10 cellular contexts compared by ENCODE assay signal in the genomic region with DNA sequence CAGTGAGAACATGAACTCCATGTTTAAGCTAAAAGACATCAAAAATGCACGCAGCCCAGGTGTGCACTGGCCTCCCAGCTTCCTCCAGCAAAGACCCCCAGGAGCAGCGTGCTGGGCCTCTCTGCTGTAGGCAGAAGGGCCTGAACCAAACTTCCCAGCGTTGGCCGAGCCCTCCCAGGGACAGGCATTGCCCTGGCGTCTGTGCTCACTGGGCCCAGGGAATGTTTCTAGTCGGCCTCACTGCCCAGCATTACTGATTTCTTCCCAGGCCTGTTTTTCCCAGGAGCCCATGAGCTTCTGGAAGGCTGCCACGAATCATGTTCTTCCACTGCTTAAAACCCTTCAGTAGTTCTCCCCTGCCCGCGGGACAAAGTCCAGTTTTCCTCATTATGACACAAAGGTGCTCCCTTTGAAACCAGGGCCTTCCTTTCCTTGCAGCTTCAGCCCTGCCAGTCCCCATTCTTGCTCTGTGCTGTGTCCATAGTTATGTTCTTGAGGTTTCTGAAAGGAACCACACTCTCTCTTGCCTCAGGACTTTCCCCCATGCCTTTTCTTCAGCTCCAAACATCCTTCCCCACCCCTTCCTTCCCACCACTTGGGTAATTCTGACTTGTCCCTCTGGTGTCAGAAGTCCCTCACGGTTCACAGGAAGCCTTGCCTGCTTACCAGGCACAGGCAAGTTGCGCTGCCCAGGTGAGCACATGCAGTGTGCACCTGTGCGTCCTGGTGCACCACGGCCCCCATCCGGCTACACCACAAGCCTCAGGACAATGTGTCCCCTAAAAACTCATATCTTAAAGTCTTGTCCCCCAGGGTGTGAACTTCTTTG.
DNase-seq lines count a peak whose midpoint lies in the region; ATAC-seq and TF ChIP-seq lines count a peak whose summit lies in the region.
"Had no signal": no experiment of that assay in that cellular context is flagged by ENCODE, and none has a peak within 500 bp of the region (broad histone marks: within the 10 kb centered on the region; RNA-seq: fewer than 3 reads in every experiment).

No MANE protein-coding gene starts in this region.

- H3K4me1 ChIP-seq in adipocyte (ENCODE audit: control insufficient read depth, insufficient read depth, low read length) (no peaks in the 10 kb centered on the region), right lobe of liver (peaks cover 0 to 10% (median 0%) of the 10 kb centered on the region in 4 donors), testis (no peaks in the 10 kb centered on the region)

- H3K4me1 Mint-ChIP-seq in activated T-cell treated with anti-CD3 and anti-CD28 coated beads, Interleukin-2, amount 50 U/mL, for 72 hours (ENCODE audit: low read depth): peaks cover 79% of the 10 kb centered on the region

- ATAC-seq in activated T-cell treated with anti-CD3 and anti-CD28 coated beads, Interleukin-2, amount 50 U/mL, for 72 hours (replicated peaks in 1 of 2): no peak
- ATAC-seq in right lobe of liver (peak; percentile 38 to 71 (median 64)), HG03045 (IDR thresholded peaks at IDR 0.05; ENCODE audit: unreplicated experiment) (no peak)

- peak overlapping the region; percentile 54 for H3K9ac ChIP-seq in adipocyte (ENCODE audit: low read length)

- peak overlapping the region; percentile 46 to 56 for H3K4me3 Mint-ChIP-seq in activated T-cell treated with anti-CD3 and anti-CD28 coated beads, Interleukin-2, amount 50 U/mL, for 72 hours

- no peak for DNase-seq in activated T-cell treated with anti-CD3 and anti-CD28 coated beads, Interleukin-2, amount 50 U/mL, for 72 hours
- no peak for DNase-seq in activated T-cell treated with anti-CD3 and anti-CD28 coated beads for 4 hours
- no peak for DNase-seq in adipocyte (ENCODE audit: low read depth)
- DNase-seq in right lobe of liver: peak; percentile 35 to 81 (median 57)
- DNase-seq in testis: peak; percentile 34
- no peak for DNase-seq in NCI-H748 treated with DMSO at 0.1 percent for 48 hours (lab: John Stamatoyannopoulos, UW)
- DNase-seq in foreskin melanocyte: no peak
- DNase-seq: NCI-H1694 treated with DMSO at 0.1 percent for 48 hours had no signal

- H3K9me3 Mint-ChIP-seq in activated T-cell treated with anti-CD3 and anti-CD28 coated beads, Interleukin-2, amount 50 U/mL, for 72 hours: no peaks in the 10 kb centered on the region
- H3K9me3 Mint-ChIP-seq: IgD-negative memory B cell had no signal

- H3K27me3 ChIP-seq in adipocyte (replicated peaks; ENCODE audit: control insufficient read depth, insufficient read depth, low read length): no peaks in the 10 kb centered on the region
- H3K27me3 ChIP-seq in right lobe of liver: no peaks in the 10 kb centered on the region
- no peaks in the 10 kb centered on the region for H3K27me3 ChIP-seq in testis

- H3K4me3 ChIP-seq in adipocyte (ENCODE audit: low read length) (no peak overlapping the region), right lobe of liver (no peak overlapping the region), testis (no peak overlapping the region)

- H3K27ac Mint-ChIP-seq in activated T-cell treated with anti-CD3 and anti-CD28 coated beads, Interleukin-2, amount 50 U/mL, for 72 hours: peak overlapping the region; percentile 17

- H3K36me3 Mint-ChIP-seq in activated T-cell treated with anti-CD3 and anti-CD28 coated beads, Interleukin-2, amount 50 U/mL, for 72 hours (ENCODE audit: insufficient read depth in 2 of 2): no peaks in the 10 kb centered on the region

- intact Hi-C loops in right lobe of liver (cut with DNase I): no loop called here
- intact Hi-C loops in testis (cut with DNase I; ENCODE audit: low total_unique reads): no loop called here

- H3K27me3 Mint-ChIP-seq in activated T-cell treated with anti-CD3 and anti-CD28 coated beads, Interleukin-2, amount 50 U/mL, for 72 hours (ENCODE audit: low read depth): peaks cover 5% of the 10 kb centered on the region
- H3K27me3 Mint-ChIP-seq: IgD-negative memory B cell had no signal

- TF ChIP-seq POLR2A in right lobe of liver (IDR thresholded peaks at IDR 0.05) (no peak), testis (IDR thresholded peaks at IDR 0.05) (no peak)

- TF ChIP-seq CTCF in right lobe of liver (IDR thresholded peaks at IDR 0.05) (no peak), testis (IDR thresholded peaks at IDR 0.05) (no peak)

- H3K9me3 ChIP-seq in adipocyte (ENCODE audit: control insufficient read depth, low read length) (no peaks in the 10 kb centered on the region), right lobe of liver (no peaks in the 10 kb centered on the region), testis (no peaks in the 10 kb centered on the region)

- H3K36me3 ChIP-seq in adipocyte (ENCODE audit: control insufficient read depth, insufficient read depth, low read length, severe bottlenecking) (no peaks in the 10 kb centered on the region), right lobe of liver (no peaks in the 10 kb centered on the region), testis (ENCODE audit: low read depth, missing control alignments) (no peaks in the 10 kb centered on the region)

- H3K27ac ChIP-seq in right lobe of liver (peak overlapping the region in 1 of 3 donors; percentile 22), testis (no peak overlapping the region)

- WGBS in right lobe of liver (ENCODE audit: insufficient coverage, low coverage, low lambda C conversion rate, missing lambda C conversion rate): 68% methylated on average over 9 of the region's 14 CpGs
- 83 to 87% methylated on average over 12 to 14 of the region's 14 CpGs for WGBS in testis, 2 donors

Comparison
In these comparisons a context has a peak if more than half of its experiments do, and no peak if none do; other contexts are left out.
1. ATAC-seq: peak in right lobe of liver (4 of 4); none in activated T-cell treated with anti-CD3 and anti-CD28 coated beads, Interleukin-2, amount 50 U/mL, for 72 hours (0 of 2) and HG03045 (single experiment).
2. DNase-seq: peak in right lobe of liver (3 of 3) and testis (single experiment); none in activated T-cell treated with anti-CD3 and anti-CD28 coated beads, Interleukin-2, amount 50 U/mL, for 72 hours (0 of 2), activated T-cell treated with anti-CD3 and anti-CD28 coated beads for 4 hours (single experiment), adipocyte (single experiment), NCI-H748 treated with DMSO at 0.1 percent for 48 hours (single experiment) and foreskin melanocyte (single experiment).